Comparison of ENCODE assay signal across 8 cellular contexts in genomic region chr6:137165375-137166246, GRCh38. TPM values are rescaled to one million over a fixed set of nuclear protein-coding genes. Genes with fewer than 3 reads are reported as not detected.
DNase-seq lines count a peak whose midpoint lies in the region; ATAC-seq and TF ChIP-seq lines count a peak whose summit lies in the region.

No MANE protein-coding gene starts in this region.

- H3K4me1 ChIP-seq in heart right ventricle (peaks cover 0 to 42% (median 6%) of the 10 kb centered on the region in 9 donors), GM23248 (ENCODE audit: insufficient read depth) (no peaks in the 10 kb centered on the region), parathyroid adenoma (peaks cover 6% of the 10 kb centered on the region)

- H3K9ac ChIP-seq in GM23248 (no peak overlapping the region), parathyroid adenoma (no peak overlapping the region)

- H3K9me3 ChIP-seq in heart right ventricle, result peaks cover 0 to 6% (median 0%) of the 10 kb centered on the region in 11 donors
- H3K9me3 ChIP-seq in GM23248 (ENCODE audit: low read depth), result no peaks in the 10 kb centered on the region
- no peaks in the 10 kb centered on the region for H3K9me3 ChIP-seq in parathyroid adenoma (ENCODE audit: control insufficient read depth, low read length)

- H3K4me3 ChIP-seq in heart right ventricle, result no peak overlapping the region
- no peak overlapping the region for H3K4me3 ChIP-seq in GM23248
- peak overlapping the region; percentile 1 for H3K4me3 ChIP-seq in parathyroid adenoma (ENCODE audit: low read depth, low read length)

- H3K27me3 ChIP-seq in heart right ventricle (no peaks in the 10 kb centered on the region), GM23248 (replicated peaks; ENCODE audit: insufficient read depth) (peaks cover 7% of the 10 kb centered on the region; the same call in 1 of the 2 replicates), parathyroid adenoma (ENCODE audit: control insufficient read depth, insufficient read depth, low read length) (no peaks in the 10 kb centered on the region)

- DNase-seq in heart right ventricle (peak in 1 of 2 donors; percentile 40), Right ventricle myocardium inferior (ENCODE audit: missing footprints) (no peak), GM23248 (peak; percentile 55), MV-4-11 (lab: John Stamatoyannopoulos, UW) (peak; percentile 94), dermis blood vessel endothelial cell (no peak), progenitor cell of endocrine pancreas (ENCODE audit: low spot score, unreplicated experiment) (no peak)

- ATAC-seq in heart right ventricle (no peak), Right ventricle myocardium inferior (no peak)
- ATAC-seq in activated T-helper 17 cell treated with anti-CD3 and anti-CD28 coated beads, Interleukin-2, amount 50 U/mL, for 72 hours (replicated peaks), result peak; percentile 51

- no peak overlapping the region for H3K4me2 ChIP-seq in GM23248 (ENCODE audit: unreplicated experiment)
- peak overlapping the region; percentile 21 for H3K4me2 ChIP-seq in parathyroid adenoma (ENCODE audit: low read length)

- H2AFZ ChIP-seq in GM23248, result no peak overlapping the region
- no peak overlapping the region for H2AFZ ChIP-seq in parathyroid adenoma

- TF ChIP-seq CTCF in heart right ventricle (IDR thresholded peaks at IDR 0.05) (peak in 6 of 9 donors; percentile 17 to 57 (median 30)), parathyroid adenoma (IDR thresholded peaks at IDR 0.05) (peak; percentile 83), progenitor cell of endocrine pancreas (IDR thresholded peaks at IDR 0.05; ENCODE audit: unreplicated experiment) (no peak)

- intact Hi-C loops in heart right ventricle (cut with DNase I), result loop anchor here in 1 of 10 donors (2.0 kb wide), 1 partner anchor 71 kb away; no protein-coding TSS in a partner anchor
- intact Hi-C loops in Right ventricle myocardium inferior (cut with DNase I), result no loop called here

- H3K4me1 Mint-ChIP-seq in activated T-helper 17 cell treated with anti-CD3 and anti-CD28 coated beads, Interleukin-2, amount 50 U/mL, for 72 hours, result peaks cover 28% of the 10 kb centered on the region
- no peaks in the 10 kb centered on the region for H3K4me1 Mint-ChIP-seq in progenitor cell of endocrine pancreas (ENCODE audit: low read depth)

- H3K27ac ChIP-seq in heart right ventricle, result peak overlapping the region in 1 of 10 donors; percentile 62
- no peak overlapping the region for H3K27ac ChIP-seq in GM23248
- no peak overlapping the region for H3K27ac ChIP-seq in parathyroid adenoma

- H3K79me2 ChIP-seq in GM23248 (ENCODE audit: insufficient read depth), result no peaks in the 10 kb centered on the region
- H3K79me2 ChIP-seq in parathyroid adenoma, result no peaks in the 10 kb centered on the region

- peaks cover 8% of the 10 kb centered on the region for H3K27me3 Mint-ChIP-seq in activated T-helper 17 cell treated with anti-CD3 and anti-CD28 coated beads, Interleukin-2, amount 50 U/mL, for 72 hours
- no peaks in the 10 kb centered on the region for H3K27me3 Mint-ChIP-seq in progenitor cell of endocrine pancreas

- in situ Hi-C loops in GM23248 (cut with MboI), result no loop called here

- no peaks in the 10 kb centered on the region for H3F3A ChIP-seq in GM23248 (ENCODE audit: insufficient read depth)

- peak overlapping the region; percentile 31 for H3K4me3 Mint-ChIP-seq in activated T-helper 17 cell treated with anti-CD3 and anti-CD28 coated beads, Interleukin-2, amount 50 U/mL, for 72 hours
- no peak overlapping the region for H3K4me3 Mint-ChIP-seq in progenitor cell of endocrine pancreas (ENCODE audit: low read depth)

- no peaks in the 10 kb centered on the region for H3K9me2 ChIP-seq in GM23248 (ENCODE audit: insufficient read depth)

- 82 to 87% methylated on average over 9 of the region's 9 CpGs for WGBS in heart right ventricle, 2 donors
- WGBS in GM23248 (ENCODE audit: low coverage in 1 of 2, low lambda C conversion rate in 2 of 2, missing lambda C conversion rate in 2 of 2), 2 experiments, result 57% methylated on average over 9 of the region's 9 CpGs

- no peaks in the 10 kb centered on the region for H3K36me3 Mint-ChIP-seq in activated T-helper 17 cell treated with anti-CD3 and anti-CD28 coated beads, Interleukin-2, amount 50 U/mL, for 72 hours (ENCODE audit: low read depth)
- H3K36me3 Mint-ChIP-seq in progenitor cell of endocrine pancreas (ENCODE audit: insufficient read depth), result peaks cover 6% of the 10 kb centered on the region

- H3K36me3 ChIP-seq in heart right ventricle (no peaks in the 10 kb centered on the region), GM23248 (ENCODE audit: low read depth) (no peaks in the 10 kb centered on the region), parathyroid adenoma (ENCODE audit: control insufficient read depth, insufficient read depth, low read length) (no peaks in the 10 kb centered on the region)

- H3K9me3 Mint-ChIP-seq in activated T-helper 17 cell treated with anti-CD3 and anti-CD28 coated beads, Interleukin-2, amount 50 U/mL, for 72 hours, result no peaks in the 10 kb centered on the region
- H3K9me3 Mint-ChIP-seq in progenitor cell of endocrine pancreas (ENCODE audit: low read depth), result peaks cover 46% of the 10 kb centered on the region

- peak overlapping the region; percentile 52 for H3K27ac Mint-ChIP-seq in activated T-helper 17 cell treated with anti-CD3 and anti-CD28 coated beads, Interleukin-2, amount 50 U/mL, for 72 hours
- H3K27ac Mint-ChIP-seq in progenitor cell of endocrine pancreas, result no peak overlapping the region

- H4K20me1 ChIP-seq in GM23248 (ENCODE audit: insufficient read depth), result no peaks in the 10 kb centered on the region

RNA-seq across cellular contexts. Expression of gene IL22RA2, which starts 7.8 kb away (rescaled TPM):
- under 1 TPM in 1 of 10 donors, not detected in 9; 0.12 TPM for total RNA-seq in heart right ventricle
- polyA plus RNA-seq in heart right ventricle, result not detected
- total RNA-seq in Right ventricle myocardium inferior, result not detected
- total RNA-seq in GM23248 (2014; rRNA removed; shearing (Covaris generic)), result not detected in 2 replicates
- not detected in 2 replicates for polyA plus RNA-seq in GM23248 (2016; fragmentation: Nextera tagmentation; extraction: Ambion mirVana)
- not detected for total RNA-seq in activated T-helper 17 cell treated with anti-CD3 and anti-CD28 coated beads, Interleukin-2, amount 50 U/mL, for 72 hours
- total RNA-seq in dermis blood vessel endothelial cell, result not detected in 2 replicates
- total RNA-seq in progenitor cell of endocrine pancreas, result not detected in 2 replicates

RNA-seq across cellular contexts. Expression of gene IFNGR1, which starts 53.6 kb away (rescaled TPM):
- total RNA-seq in heart right ventricle (100 to 1,000 TPM in 3 of 10 donors, 10 to 100 TPM in 7; 55.8 to 132 (median 78.7) TPM), Right ventricle myocardium inferior (103 TPM), dermis blood vessel endothelial cell (105 and 117 TPM in 2 replicates), progenitor cell of endocrine pancreas (29.4 and 31.0 TPM in 2 replicates)
- polyA plus RNA-seq in heart right ventricle (100 to 1,000 TPM in 1 of 2 donors, 10 to 100 TPM in 1; 66.1 to 121 TPM), GM23248 (2016; fragmentation: Nextera tagmentation; extraction: Ambion mirVana) (61.6 and 65.3 TPM in 2 replicates)
- 57.0 and 58.8 TPM in 2 replicates for total RNA-seq in GM23248 (2014; rRNA removed; shearing (Covaris generic))
- 10 to 100 TPM; 20.9 to 26.9 TPM for total RNA-seq in activated T-helper 17 cell treated with anti-CD3 and anti-CD28 coated beads, Interleukin-2, amount 50 U/mL, for 72 hours

Comparison
In these comparisons a context has a peak if more than half of its experiments do, and no peak if none do; other contexts are left out.
1. DNase-seq: peak in GM23248 (single experiment) and MV-4-11 (single experiment); none in Right ventricle myocardium inferior (single experiment), dermis blood vessel endothelial cell (single experiment) and progenitor cell of endocrine pancreas (single experiment).